Comparison of ENCODE assay signal across 19 cellular contexts in the genomic region with DNA sequence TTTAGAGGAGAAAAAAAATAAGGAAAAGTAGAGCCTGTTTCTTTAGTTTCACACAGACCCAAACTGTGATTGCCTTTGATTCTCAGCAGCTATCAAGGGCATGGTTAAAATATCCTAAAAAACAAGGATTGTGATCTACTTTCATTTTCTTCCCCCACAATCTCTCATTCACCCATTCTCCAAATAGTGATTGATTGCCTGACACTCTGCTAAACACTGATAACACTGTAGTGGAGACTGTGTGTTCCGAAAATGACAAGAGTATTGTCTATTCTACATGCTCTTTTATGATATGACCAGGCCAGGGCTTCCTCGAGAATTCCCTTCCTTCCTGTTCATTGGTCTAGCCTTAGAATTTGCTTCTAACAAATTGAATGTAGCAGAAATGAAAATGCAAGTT. TPM values are rescaled to one million over a fixed set of nuclear protein-coding genes. Genes with fewer than 3 reads are reported as not detected.
A peak's percentile ranks its signal among the peaks of the same experiment; 100 is the strongest.
DNase-seq lines count a peak whose midpoint lies in the region; ATAC-seq, FAIRE-seq and TF ChIP-seq lines count a peak whose summit lies in the region.
"Had no signal": no experiment of that assay in that cellular context is flagged by ENCODE, and none has a peak within 500 bp of the region (broad histone marks: within the 10 kb centered on the region; RNA-seq: fewer than 3 reads in every experiment).

No MANE protein-coding gene starts in this region.

- no peak for TF ChIP-seq RAD21 in K562 (CRISPR knock-in tag; conservative IDR thresholded peaks at IDR 0.05 in 1 of 2, IDR thresholded peaks at IDR 0.05 in 1 of 2)

- POLR2A ChIA-PET in K562 (lab: Yijun Ruan, JAX) = no interaction called here

- H2AFZ ChIP-seq in ACC112 (ENCODE audit: low read length, unreplicated experiment) (peak overlapping the region; percentile 11), GM23248 (peak overlapping the region; percentile 55), K562 (ENCODE audit: low read depth, low read length) (no peak overlapping the region)

- H3K9me3 ChIP-seq in GM23248 (ENCODE audit: low read depth) (no peaks in the 10 kb centered on the region), K562 (replicated peaks; ENCODE audit: control insufficient read depth, insufficient read depth, low read depth, low read length) (no peaks in the 10 kb centered on the region)
- H3K9me3 ChIP-seq: HAP-1 had no signal

- H3F3A ChIP-seq in GM23248 (ENCODE audit: insufficient read depth) = no peaks in the 10 kb centered on the region

- CTCF ChIA-PET in K562 (lab: Yijun Ruan, JAX; ENCODE audit: low intra/inter-chr PET ratio) = no interaction called here

- no peak for TF ChIP-seq CTCF in K562 (IDR thresholded peaks at IDR 0.05 in 2 of 3, conservative IDR thresholded peaks at IDR 0.05 in 1 of 3; ENCODE audit: insufficient read depth in 2 of 3, low read depth in 1 of 3, low read length in 3 of 3)

- H3K9me1 ChIP-seq in K562 (ENCODE audit: control insufficient read depth, insufficient read depth, low read length) = no peaks in the 10 kb centered on the region

- intact Hi-C loops in K562 (cut with micrococcal nuclease) = no loop called here

- H3K36me3 ChIP-seq in ACC112 (ENCODE audit: insufficient read depth, low read length) (no peaks in the 10 kb centered on the region), GM23248 (ENCODE audit: low read depth) (no peaks in the 10 kb centered on the region), K562 (ENCODE audit: control insufficient read depth, insufficient read depth, low read length) (no peaks in the 10 kb centered on the region)
- H3K36me3 ChIP-seq: HAP-1 had no signal

- H3K4me2 ChIP-seq in GM23248 (ENCODE audit: unreplicated experiment) (no peak overlapping the region), K562 (ENCODE audit: insufficient read depth, low read length) (no peak overlapping the region)

- H3K4me1 ChIP-seq in ACC112 (ENCODE audit: control insufficient read depth, insufficient read depth, low read length, unreplicated experiment) (no peaks in the 10 kb centered on the region), GM23248 (ENCODE audit: insufficient read depth) (no peaks in the 10 kb centered on the region), K562 (replicated peaks in 1 of 2; ENCODE audit: control insufficient read depth in 2 of 2, insufficient read depth in 2 of 2, low read length in 2 of 2) (no peaks in the 10 kb centered on the region)
- H3K4me1 ChIP-seq: HAP-1 had no signal

- H4K20me1 ChIP-seq in GM23248 (ENCODE audit: insufficient read depth) = no peaks in the 10 kb centered on the region
- no peaks in the 10 kb centered on the region for H4K20me1 ChIP-seq in K562 (replicated peaks; ENCODE audit: control insufficient read depth, insufficient read depth, low read length)

- no peaks in the 10 kb centered on the region for H3K9me2 ChIP-seq in GM23248 (ENCODE audit: insufficient read depth)

- H3K9ac ChIP-seq in GM23248 (no peak overlapping the region), K562 (ENCODE audit: insufficient read depth in 1 of 2, low read depth in 2 of 2, low read length in 2 of 2) (no peak overlapping the region)

- no TSS peak for BruUV-seq in K562 (replicated peaks; lab: Mats Ljungman, UMichigan)

- 38 to 44% methylated on average over 2 of the region's 2 CpGs for WGBS in GM23248 (ENCODE audit: low coverage in 1 of 2, low lambda C conversion rate in 2 of 2, missing lambda C conversion rate in 2 of 2), 2 experiments
- 4% methylated on average over 2 of the region's 2 CpGs for WGBS in K562 (ENCODE audit: insufficient coverage, low coverage, missing lambda C conversion rate)

- no peak for ATAC-seq in K562
- ATAC-seq in stimulated activated naive CD8-positive, alpha-beta T cell treated with anti-CD3 and anti-CD28 coated beads, Interleukin-15, Interleukin-2, amounts not matched to agents 100 U/mL and 50 U/mL, for 24 hours = no peak

- TF ChIP-seq POLR2A in K562 (conservative IDR thresholded peaks at IDR 0.05) (no peak), GM12892 (IDR thresholded peaks at IDR 0.05; ENCODE audit: low read depth, low read length) (no peak)

- peak overlapping the region; percentile 46; the same call in 1 of the 2 replicates for H3K4me3 ChIP-seq in ACC112 (ENCODE audit: low read depth, low read length)
- H3K4me3 ChIP-seq in GM23248 = no peak overlapping the region
- no peak overlapping the region for H3K4me3 ChIP-seq in K562
- H3K4me3 ChIP-seq: HAP-1 had no signal

- H3K79me2 ChIP-seq in ACC112 (ENCODE audit: control insufficient read depth, insufficient read depth, low read length, unreplicated experiment) (no peaks in the 10 kb centered on the region), GM23248 (ENCODE audit: insufficient read depth) (no peaks in the 10 kb centered on the region), K562 (ENCODE audit: control insufficient read depth, insufficient read depth, low read length) (no peaks in the 10 kb centered on the region)

- FAIRE-seq in K562 (lab: Jason Lieb, UNC) (no peak), GM12892 (lab: Jason Lieb, UNC) (no peak)
- FAIRE-seq: H1, HTR-8/SVneo had no signal

- no peaks in the 10 kb centered on the region for H3K27me3 ChIP-seq in ACC112 (ENCODE audit: insufficient read depth, low read length)
- no peaks in the 10 kb centered on the region for H3K27me3 ChIP-seq in GM23248 (replicated peaks; ENCODE audit: insufficient read depth)
- no peaks in the 10 kb centered on the region for H3K27me3 ChIP-seq in K562 (ENCODE audit: control insufficient read depth in 2 of 2, insufficient read depth in 2 of 2, low read length in 2 of 2)

- H3K27ac ChIP-seq in ACC112 (ENCODE audit: low read depth, low read length) (no peak overlapping the region), GM23248 (no peak overlapping the region), K562 (ENCODE audit: extremely low read depth, low read depth, low read length) (no peak overlapping the region)
- H3K27ac ChIP-seq: C4-2B, HL-60 had no signal

- TF ChIP-seq EP300 in K562 (IDR thresholded peaks at IDR 0.05; ENCODE audit: low read length) = no peak

- in situ Hi-C loops in GM23248 (cut with MboI) = no loop called here
- in situ Hi-C loops in K562 (cut with MboI) = no loop called here

- no peak for DNase-seq in GM23248
- DNase-seq in OCI-M1 (lab: John Stamatoyannopoulos, UW) = peak; percentile 63
- peak in 1 of 4 experiments; percentile 6 for DNase-seq in K562 (ENCODE audit: extremely low read depth in 1 of 4, low spot score in 3 of 4)
- DNase-seq in SKM-1 (lab: John Stamatoyannopoulos, UW; ENCODE audit: unreplicated experiment) = no peak
- DNase-seq in GM12892 (ENCODE audit: insufficient read length) = no peak
- no peak for DNase-seq in stimulated activated naive CD8-positive, alpha-beta T cell treated with anti-CD3 and anti-CD28 coated beads, Interleukin-15, Interleukin-2, amounts not matched to agents 100 U/mL and 50 U/mL, for 24 hours
- DNase-seq: AML-193; CD4-positive, alpha-beta memory T cell; DMS153; DMS79; GDM1; IMR-90; KBM-7 had no signal

RNA-seq across cellular contexts. Expression of gene PRMT6, which starts 40.2 kb away (rescaled TPM):
- total RNA-seq in GM23248 (2014; rRNA removed; shearing (Covaris generic)) = 17.8 and 25.9 TPM in 2 replicates
- polyA plus RNA-seq in GM23248 (2016; fragmentation: Nextera tagmentation; extraction: Ambion mirVana) = 24.0 and 25.9 TPM in 2 replicates
- 14.0 and 15.6 TPM in 2 replicates for total RNA-seq in K562 (2011; cell fraction: chromatin; rRNA removed; ENCODE audit: low replicate concordance)
- total RNA-seq in K562 (2011; cell fraction: nucleolus; rRNA removed) = 16.4 and 21.0 TPM in 2 replicates
- 15.0 and 16.9 TPM in 2 replicates for total RNA-seq in K562 (2011; cell fraction: nucleoplasm; rRNA removed)
- total RNA-seq in K562 (2014; rRNA removed) = 31.6 and 36.4 TPM in 2 replicates
- total RNA-seq in K562 (2014; rRNA removed; fragmentation: Illumina TruSeq; extraction: Trizol) = 24.8 and 27.2 TPM in 2 replicates
- 28.5 and 29.4 TPM in 2 replicates for total RNA-seq in K562 (2015; rRNA removed; fragmentation: Illumina TruSeq; extraction: Trizol)
- total RNA-seq in K562 (2021) = 35.6 and 36.9 TPM in 2 replicates
- polyA plus RNA-seq in K562 (2011; rRNA removed) = 14.5 and 24.3 TPM in 2 replicates
- polyA plus RNA-seq in K562 (2011; cell fraction: cytosol; rRNA removed) = 10.4 and 25.4 TPM in 2 replicates
- polyA plus RNA-seq in K562 (2011; cell fraction: nucleus; rRNA removed) = 6.6 and 10.2 TPM in 2 replicates
- 21.2 and 32.4 TPM in 2 replicates for polyA plus RNA-seq in K562 (2012)
- polyA plus RNA-seq in K562 (2014; fragmentation: Illumina TruSeq; extraction: Trizol) = 32.6 and 33.4 TPM in 2 replicates
- 1 to 10 TPM; 6.1 to 7.0 TPM for polyA plus RNA-seq in K562 (2014; fragmentation: Nextera tagmentation; extraction: Ambion mirVana)
- 28.4 and 30.3 TPM in 2 replicates for polyA plus RNA-seq in K562 (2014; rRNA removed)
- 19.9 and 22.6 TPM in 2 replicates for polyA minus RNA-seq in K562 (2011; rRNA and poly(A)+ RNA removed)
- polyA minus RNA-seq in K562 (2011; cell fraction: cytosol; rRNA and poly(A)+ RNA removed) = 10.2 and 17.1 TPM in 2 replicates
- polyA minus RNA-seq in K562 (2011; cell fraction: nucleus; rRNA and poly(A)+ RNA removed) = 19.1 and 23.5 TPM in 2 replicates
- 11.7 TPM for polyA plus RNA-seq in GM12892 (2012; ENCODE audit: missing spikeins)

RNA-seq across cellular contexts. Expression of gene NTNG1, which starts 44.1 kb away (rescaled TPM):
- 14.4 and 14.7 TPM in 2 replicates for total RNA-seq in GM23248 (2014; rRNA removed; shearing (Covaris generic))
- 16.0 and 17.4 TPM in 2 replicates for polyA plus RNA-seq in GM23248 (2016; fragmentation: Nextera tagmentation; extraction: Ambion mirVana)
- total RNA-seq in K562 (2011; cell fraction: chromatin; rRNA removed; ENCODE audit: low replicate concordance) = not detected in 2 replicates
- total RNA-seq in K562 (2011; cell fraction: nucleolus; rRNA removed) = not detected in 2 replicates
- not detected in 2 replicates for total RNA-seq in K562 (2011; cell fraction: nucleoplasm; rRNA removed)
- not detected in 2 replicates for total RNA-seq in K562 (2014; rRNA removed)
- not detected in 2 replicates for total RNA-seq in K562 (2014; rRNA removed; fragmentation: Illumina TruSeq; extraction: Trizol)
- total RNA-seq in K562 (2015; rRNA removed; fragmentation: Illumina TruSeq; extraction: Trizol) = not detected in 2 replicates
- not detected in 2 replicates for total RNA-seq in K562 (2021)
- not detected in 2 replicates for polyA plus RNA-seq in K562 (2011; rRNA removed)
- not detected in 2 replicates for polyA plus RNA-seq in K562 (2011; cell fraction: cytosol; rRNA removed)
- not detected in 2 replicates for polyA plus RNA-seq in K562 (2011; cell fraction: nucleus; rRNA removed)
- not detected in 2 replicates for polyA plus RNA-seq in K562 (2012)
- polyA plus RNA-seq in K562 (2014; fragmentation: Illumina TruSeq; extraction: Trizol) = not detected in 2 replicates
- not detected for polyA plus RNA-seq in K562 (2014; fragmentation: Nextera tagmentation; extraction: Ambion mirVana)
- not detected in 2 replicates for polyA plus RNA-seq in K562 (2014; rRNA removed)
- not detected in 2 replicates for polyA minus RNA-seq in K562 (2011; rRNA and poly(A)+ RNA removed)
- polyA minus RNA-seq in K562 (2011; cell fraction: cytosol; rRNA and poly(A)+ RNA removed) = not detected in 2 replicates
- not detected in 2 replicates for polyA minus RNA-seq in K562 (2011; cell fraction: nucleus; rRNA and poly(A)+ RNA removed)
- polyA plus RNA-seq in GM12892 (2012; ENCODE audit: missing spikeins) = 1.6 TPM
- total RNA-seq: CD4-positive, alpha-beta memory T cell had no signal
- polyA plus RNA-seq: CD4-positive, alpha-beta memory T cell had no signal

Comparison
In these comparisons a context has a peak if more than half of its experiments do, and no peak if none do; other contexts are left out.
1. RNA of gene NTNG1, which starts 44.1 kb away (total RNA-seq): 14.4 to 14.7 TPM in GM23248; not detected in K562; every median in the first group is over 10 times any median in the second.